ENCODE assay signal across 15 cellular contexts in the genomic region with DNA sequence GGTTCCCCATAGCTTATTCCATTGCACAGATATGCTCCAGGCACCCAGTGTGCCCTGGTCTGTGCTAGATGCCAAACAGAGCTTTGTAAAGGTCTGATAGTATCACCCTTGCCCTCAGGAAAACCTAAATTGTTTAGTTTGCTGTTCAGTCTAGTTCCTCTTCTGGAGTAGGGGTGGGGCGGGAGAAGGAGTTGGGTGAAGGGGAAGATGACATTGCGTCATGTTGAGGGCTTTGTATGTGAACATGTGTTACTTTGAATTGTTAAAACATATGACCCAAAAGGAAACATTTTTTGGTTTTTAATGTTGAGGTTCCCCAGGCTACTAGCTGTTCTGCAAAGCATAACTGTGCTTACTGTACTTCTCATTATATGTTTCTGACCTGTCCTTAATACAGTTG. TPM values are rescaled to one million over a fixed set of nuclear protein-coding genes. Genes with fewer than 3 reads are reported as not detected.
DNase-seq lines count a peak whose midpoint lies in the region; ATAC-seq and TF ChIP-seq lines count a peak whose summit lies in the region.
"Had no signal": no experiment of that assay in that cellular context is flagged by ENCODE, and none has a peak within 500 bp of the region (broad histone marks: within the 10 kb centered on the region; RNA-seq: fewer than 3 reads in every experiment).

No MANE protein-coding gene starts in this region.

- ATAC-seq in mucosa of descending colon (peak; percentile 53), HG02642 (IDR thresholded peaks at IDR 0.05; ENCODE audit: poor library complexity, unreplicated experiment) (no peak)
- ATAC-seq: PC-3 had no signal

- H3K4me1 Mint-ChIP-seq in CD14-positive monocyte = peaks cover 46% of the 10 kb centered on the region
- peaks cover 38% of the 10 kb centered on the region for H3K4me1 Mint-ChIP-seq in dendritic cell treated with granulocyte-macrophage colony-stimulating factor and Interleukin-4, amounts not matched to agents 40 ng/mL and 50 ng/mL, for 4 days (ENCODE audit: low read depth)
- H3K4me1 Mint-ChIP-seq: endodermal cell had no signal

- no peak for TF ChIP-seq CTCF in CD14-positive monocyte (IDR thresholded peaks at IDR 0.05)
- TF ChIP-seq CTCF in mucosa of descending colon (IDR thresholded peaks at IDR 0.05) = no peak

- H3K4me1 ChIP-seq in mucosa of descending colon (ENCODE audit: low read depth) (no peaks in the 10 kb centered on the region), HAP-1 (no peaks in the 10 kb centered on the region)

- no peak overlapping the region for H3K4me3 ChIP-seq in mucosa of descending colon
- no peak overlapping the region for H3K4me3 ChIP-seq in HAP-1

- H3K27me3 Mint-ChIP-seq in CD14-positive monocyte (ENCODE audit: low read depth in 3 of 3) = peaks cover 0 to 3% (median 0%) of the 10 kb centered on the region in 3 donors
- H3K27me3 Mint-ChIP-seq in dendritic cell treated with granulocyte-macrophage colony-stimulating factor and Interleukin-4, amounts not matched to agents 40 ng/mL and 50 ng/mL, for 4 days = no peaks in the 10 kb centered on the region
- H3K27me3 Mint-ChIP-seq: activated naive CD8-positive, alpha-beta T cell; CD4-positive, alpha-beta T cell had no signal

- H3K9me3 Mint-ChIP-seq in CD14-positive monocyte = peaks cover 0 to 12% (median 3%) of the 10 kb centered on the region in 7 donors
- no peaks in the 10 kb centered on the region for H3K9me3 Mint-ChIP-seq in dendritic cell treated with granulocyte-macrophage colony-stimulating factor and Interleukin-4, amounts not matched to agents 40 ng/mL and 50 ng/mL, for 4 days
- H3K9me3 Mint-ChIP-seq: CD4-positive, alpha-beta T cell; endodermal cell had no signal

- peak overlapping the region; percentile 56 to 66 for H3K4me3 Mint-ChIP-seq in CD14-positive monocyte
- peak overlapping the region; percentile 1 for H3K4me3 Mint-ChIP-seq in dendritic cell treated with granulocyte-macrophage colony-stimulating factor and Interleukin-4, amounts not matched to agents 40 ng/mL and 50 ng/mL, for 4 days
- H3K4me3 Mint-ChIP-seq: activated naive CD8-positive, alpha-beta T cell; CD4-positive, alpha-beta T cell; endodermal cell had no signal

- peak overlapping the region; percentile 72 to 97 (median 96) for H3K27ac Mint-ChIP-seq in CD14-positive monocyte
- peak overlapping the region; percentile 82 for H3K27ac Mint-ChIP-seq in dendritic cell treated with granulocyte-macrophage colony-stimulating factor and Interleukin-4, amounts not matched to agents 40 ng/mL and 50 ng/mL, for 4 days
- H3K27ac Mint-ChIP-seq: activated naive CD8-positive, alpha-beta T cell; CD4-positive, alpha-beta T cell; endodermal cell had no signal

- DNase-seq in CD14-positive monocyte (ENCODE audit: low spot score) (peak; percentile 84), MV-4-11 (lab: John Stamatoyannopoulos, UW) (peak; percentile 96), mucosa of descending colon (peak in 1 of 3 donors; percentile 14), NCI-H2171 treated with DMSO at 0.1 percent for 48 hours (lab: John Stamatoyannopoulos, UW) (no peak), NCI-H1930 (lab: John Stamatoyannopoulos, UW) (no peak), HAP-1 (ENCODE audit: low spot score in 2 of 2) (no peak)
- DNase-seq: ACHN; CD4-positive, alpha-beta T cell; endodermal cell; NCI-H1105; NCI-H526 treated with DMSO at 0.1 percent for 48 hours; PC-3 had no signal

- no peaks in the 10 kb centered on the region for H3K36me3 ChIP-seq in mucosa of descending colon (ENCODE audit: low read depth)
- no peaks in the 10 kb centered on the region for H3K36me3 ChIP-seq in HAP-1 (replicated peaks)

- intact Hi-C loops in CD14-positive monocyte (cut with micrococcal nuclease) = loop anchor here in 1 of 2 donors (5.0 kb wide), 1 partner anchor 36 kb away; no protein-coding TSS in a partner anchor
- intact Hi-C loops in dendritic cell treated with granulocyte-macrophage colony-stimulating factor and Interleukin-4, amounts not matched to agents 40 ng/mL and 50 ng/mL, for 4 days (cut with micrococcal nuclease) = no loop called here
- intact Hi-C loops in mucosa of descending colon (cut with DNase I, micrococcal nuclease) = no loop called here

- H3K9me3 ChIP-seq in mucosa of descending colon = no peaks in the 10 kb centered on the region
- no peaks in the 10 kb centered on the region for H3K9me3 ChIP-seq in HAP-1

- in situ Hi-C loops in HAP-1 (cut with MboI; ENCODE audit: low sequenced_read_pairs) = no loop called here

- no peaks in the 10 kb centered on the region for H3K27me3 ChIP-seq in HAP-1 (ENCODE audit: low read depth)

- peaks cover 2 to 12% of the 10 kb centered on the region in 2 donors for H3K36me3 Mint-ChIP-seq in CD14-positive monocyte
- H3K36me3 Mint-ChIP-seq in dendritic cell treated with granulocyte-macrophage colony-stimulating factor and Interleukin-4, amounts not matched to agents 40 ng/mL and 50 ng/mL, for 4 days (ENCODE audit: low read depth) = peaks cover 14% of the 10 kb centered on the region

RNA-seq across cellular contexts. Expression of gene HACD4, which starts 40.6 kb away (rescaled TPM):
- 10 to 100 TPM; 23.9 to 28.7 TPM for polyA plus RNA-seq in CD14-positive monocyte
- 1 to 10 TPM in 2 of 3 donors, under 1 TPM in 1; 0.93 to 6.1 (median 1.9) TPM for total RNA-seq in mucosa of descending colon
- total RNA-seq: PC-3 had no signal

Comparison
In these comparisons a context has a peak if more than half of its experiments do, and no peak if none do; other contexts are left out.
1. DNase-seq: peak in CD14-positive monocyte (single experiment) and MV-4-11 (single experiment); none in NCI-H2171 treated with DMSO at 0.1 percent for 48 hours (single experiment), NCI-H1930 (0 of 2) and HAP-1 (0 of 2).